27 cellular contexts compared by ENCODE assay signal in the genomic region with DNA sequence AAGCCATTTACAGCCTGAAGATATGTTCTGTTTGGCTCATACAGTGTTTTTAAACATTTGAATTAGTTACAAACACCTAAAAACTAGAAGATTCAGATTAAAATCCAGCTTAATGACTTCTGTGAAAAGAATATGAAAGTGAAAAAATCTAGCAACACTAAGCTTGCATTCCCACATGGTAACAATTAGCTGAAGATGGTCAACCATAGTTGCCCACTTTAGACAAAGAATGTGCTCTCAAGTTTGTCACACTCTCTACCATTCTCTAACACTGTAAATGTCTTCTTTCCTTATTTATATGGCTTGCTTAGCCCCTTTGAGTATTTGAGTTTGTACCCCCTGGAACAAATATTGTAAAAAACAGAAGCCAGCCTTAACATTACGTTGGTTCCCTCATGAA.
"Had no signal": no experiment of that assay in that cellular context is flagged by ENCODE, and none has a peak within 500 bp of the region (broad histone marks: within the 10 kb centered on the region; RNA-seq: fewer than 3 reads in every experiment).

No MANE protein-coding gene starts in this region.

- H3K4me3 ChIP-seq: breast epithelium, esophagus muscularis mucosa, gastroesophageal sphincter, hepatocyte, pancreas, prostate gland, upper lobe of left lung, vagina had no signal

- H3K27ac ChIP-seq: breast epithelium, esophagus muscularis mucosa, gastroesophageal sphincter, hepatocyte, pancreas, prostate gland, upper lobe of left lung, vagina had no signal

- H3K27me3 ChIP-seq: breast epithelium, esophagus muscularis mucosa, gastroesophageal sphincter, hepatocyte, pancreas, upper lobe of left lung, vagina had no signal

- H3K4me1 ChIP-seq: breast epithelium, esophagus muscularis mucosa, gastroesophageal sphincter, prostate gland, upper lobe of left lung, vagina had no signal

- DNase-seq: activated CD4-positive, alpha-beta memory T cell treated with anti-CD3 and anti-CD28 coated beads for 36 hours; activated CD4-positive, alpha-beta T cell treated with anti-CD3 and anti-CD28 coated beads for 48 hours; activated CD8-positive, alpha-beta memory T cell treated with anti-CD3 and anti-CD28 coated beads, Interleukin-2, amount 50 U/mL, for 48 hours; activated gamma-delta T cell treated with Interleukin-2 at 50 U/mL for 16 hours; activated naive CD4-positive, alpha-beta T cell treated with anti-CD3 and anti-CD28 coated beads, Interleukin-2, amount 50 U/mL, for 16 hours; activated T-cell treated with anti-CD3 and anti-CD28 coated beads, Interleukin-2, amount 50 U/mL, for 24 hours; central memory CD4-positive, alpha-beta T cell; left cardiac atrium; left ventricle myocardium superior; naive B cell; pancreas; retina; small intestine; stimulated activated CD4-positive, alpha-beta T cell treated with anti-CD3 and anti-CD28 coated beads, Interleukin-4, amount 100 ng/mL, for 24 hours; stimulated activated naive CD8-positive, alpha-beta T cell treated with anti-CD3 and anti-CD28 coated beads, Interleukin-15, amount 100 ng/mL, for 72 hours; substantia nigra; upper lobe of left lung had no signal

- H3K36me3 ChIP-seq: breast epithelium, esophagus muscularis mucosa, gastroesophageal sphincter, pancreas, prostate gland, upper lobe of left lung, vagina had no signal

- H3K9me3 ChIP-seq: breast epithelium, esophagus muscularis mucosa, gastroesophageal sphincter, pancreas, prostate gland, upper lobe of left lung, vagina had no signal

- ATAC-seq: activated CD4-positive, CD25-positive, alpha-beta regulatory T cell treated with anti-CD3 and anti-CD28 coated beads, Interleukin-2, amount 50 U/mL, for 24 hours; activated T-helper 17 cell treated with anti-CD3 and anti-CD28 coated beads, Interleukin-2, amount 50 U/mL, for 72 hours; gastroesophageal sphincter; left cardiac atrium; left ventricle myocardium superior; pancreas; sciatic nerve; stimulated activated effector memory CD8-positive, alpha-beta T cell treated with anti-CD3 and anti-CD28 coated beads, Interleukin-12 subunit alpha, Interleukin-12 subunit beta, amount 100 ng/mL, for 72 hours; stimulated activated naive CD8-positive, alpha-beta T cell treated with anti-CD3 and anti-CD28 coated beads, Interleukin-15, amount 100 ng/mL, for 72 hours had no signal
